ENCODE assay signal across 14 cellular contexts in the genomic region with DNA sequence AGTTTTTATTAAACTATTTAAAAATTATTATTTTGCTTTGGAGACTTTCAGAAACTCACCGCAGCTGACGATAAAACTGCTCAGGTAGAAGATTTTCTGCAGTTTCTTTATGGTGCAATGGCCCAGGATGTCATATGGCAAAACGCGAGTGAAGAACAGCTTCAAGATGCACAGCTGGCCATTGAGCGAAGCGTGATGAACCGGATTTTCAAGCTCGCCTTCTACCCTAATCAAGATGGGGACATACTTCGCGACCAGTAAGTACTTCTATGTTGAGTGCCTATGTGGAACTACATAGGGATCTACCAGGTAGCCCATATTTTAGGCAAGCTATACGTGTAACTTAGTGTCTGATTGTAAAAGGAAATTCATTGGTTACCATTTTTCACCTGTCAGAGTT.
A peak's percentile ranks its signal among the peaks of the same experiment; 100 is the strongest.
DNase-seq lines count a peak whose midpoint lies in the region; ATAC-seq lines count a peak whose summit lies in the region.
"Had no signal": no experiment of that assay in that cellular context is flagged by ENCODE, and none has a peak within 500 bp of the region (broad histone marks: within the 10 kb centered on the region; RNA-seq: fewer than 3 reads in every experiment).

No MANE protein-coding gene starts in this region.

- POLR2A ChIA-PET in activated CD4-positive, alpha-beta T cell treated with anti-CD3 and anti-CD28 coated beads for 36 hours (lab: Charles Lee): no interaction called here

- H3K27me3 Mint-ChIP-seq in activated CD4-positive, alpha-beta T cell treated with anti-CD3 and anti-CD28 coated beads for 36 hours: no peaks in the 10 kb centered on the region
- no peaks in the 10 kb centered on the region for H3K27me3 Mint-ChIP-seq in activated naive CD8-positive, alpha-beta T cell treated with anti-CD3 and anti-CD28 coated beads, Interleukin-2, amount 50 U/mL, for 24 hours
- H3K27me3 Mint-ChIP-seq in activated naive CD8-positive, alpha-beta T cell treated with anti-CD3 and anti-CD28 coated beads for 36 hours: no peaks in the 10 kb centered on the region
- H3K27me3 Mint-ChIP-seq: B cell; CD4-positive, CD25-positive, alpha-beta regulatory T cell had no signal

- DNase-seq in activated CD4-positive, alpha-beta T cell treated with anti-CD3 and anti-CD28 coated beads for 36 hours: no peak
- no peak for DNase-seq in activated CD4-positive, alpha-beta T cell treated with anti-CD3 and anti-CD28 coated beads, Interleukin-2, amount 50 U/mL, for 4 hours
- no peak for DNase-seq in activated naive CD8-positive, alpha-beta T cell treated with anti-CD3 and anti-CD28 coated beads, Interleukin-2, amount 50 U/mL, for 24 hours
- no peak for DNase-seq in activated naive CD8-positive, alpha-beta T cell treated with anti-CD3 and anti-CD28 coated beads for 36 hours
- no peak for DNase-seq in stimulated activated effector memory CD8-positive, alpha-beta T cell treated with anti-CD3 and anti-CD28 coated beads, Interleukin-12 subunit alpha, Interleukin-12 subunit beta, amount 100 ng/mL, for 72 hours (ENCODE audit: low spot score in 2 of 2)
- DNase-seq in amniotic stem cell (lab: John Stamatoyannopoulos, UW): no peak
- DNase-seq: Caco-2; CD4-positive, CD25-positive, alpha-beta regulatory T cell; CD8-positive, alpha-beta T cell; DMS153; DND-41; GOT3; HFFc6 had no signal

- no peak overlapping the region for H3K4me3 Mint-ChIP-seq in activated CD4-positive, alpha-beta T cell treated with anti-CD3 and anti-CD28 coated beads for 36 hours
- H3K4me3 Mint-ChIP-seq in activated naive CD8-positive, alpha-beta T cell treated with anti-CD3 and anti-CD28 coated beads, Interleukin-2, amount 50 U/mL, for 24 hours: no peak overlapping the region
- no peak overlapping the region for H3K4me3 Mint-ChIP-seq in activated naive CD8-positive, alpha-beta T cell treated with anti-CD3 and anti-CD28 coated beads for 36 hours
- H3K4me3 Mint-ChIP-seq in stimulated activated effector memory CD8-positive, alpha-beta T cell treated with anti-CD3 and anti-CD28 coated beads, Interleukin-12 subunit alpha, Interleukin-12 subunit beta, amount 100 ng/mL, for 72 hours: no peak overlapping the region
- H3K4me3 Mint-ChIP-seq: B cell; CD4-positive, CD25-positive, alpha-beta regulatory T cell; CD8-positive, alpha-beta T cell; HFFc6 had no signal

- intact Hi-C loops in activated CD4-positive, alpha-beta T cell treated with anti-CD3 and anti-CD28 coated beads for 36 hours (cut with DNase I, micrococcal nuclease): no loop called here

- peaks cover 2% of the 10 kb centered on the region for H3K9me3 Mint-ChIP-seq in activated CD4-positive, alpha-beta T cell treated with anti-CD3 and anti-CD28 coated beads for 36 hours (ENCODE audit: low read depth)
- H3K9me3 Mint-ChIP-seq in activated naive CD8-positive, alpha-beta T cell treated with anti-CD3 and anti-CD28 coated beads, Interleukin-2, amount 50 U/mL, for 24 hours: no peaks in the 10 kb centered on the region
- peaks cover 5% of the 10 kb centered on the region for H3K9me3 Mint-ChIP-seq in activated naive CD8-positive, alpha-beta T cell treated with anti-CD3 and anti-CD28 coated beads for 36 hours
- H3K9me3 Mint-ChIP-seq in stimulated activated effector memory CD8-positive, alpha-beta T cell treated with anti-CD3 and anti-CD28 coated beads, Interleukin-12 subunit alpha, Interleukin-12 subunit beta, amount 100 ng/mL, for 72 hours: no peaks in the 10 kb centered on the region
- H3K9me3 Mint-ChIP-seq: CD4-positive, CD25-positive, alpha-beta regulatory T cell; CD8-positive, alpha-beta T cell had no signal

- H3K36me3 Mint-ChIP-seq in activated CD4-positive, alpha-beta T cell treated with anti-CD3 and anti-CD28 coated beads for 36 hours (ENCODE audit: low read depth): peaks cover 27% of the 10 kb centered on the region
- H3K36me3 Mint-ChIP-seq in activated naive CD8-positive, alpha-beta T cell treated with anti-CD3 and anti-CD28 coated beads, Interleukin-2, amount 50 U/mL, for 24 hours (ENCODE audit: low read depth): peaks cover 52% of the 10 kb centered on the region
- H3K36me3 Mint-ChIP-seq in activated naive CD8-positive, alpha-beta T cell treated with anti-CD3 and anti-CD28 coated beads for 36 hours: peaks cover 28% of the 10 kb centered on the region
- peaks cover 98% of the 10 kb centered on the region for H3K36me3 Mint-ChIP-seq in stimulated activated effector memory CD8-positive, alpha-beta T cell treated with anti-CD3 and anti-CD28 coated beads, Interleukin-12 subunit alpha, Interleukin-12 subunit beta, amount 100 ng/mL, for 72 hours

- peaks cover 8% of the 10 kb centered on the region for H3K4me1 Mint-ChIP-seq in activated CD4-positive, alpha-beta T cell treated with anti-CD3 and anti-CD28 coated beads for 36 hours
- peaks cover 9% of the 10 kb centered on the region for H3K4me1 Mint-ChIP-seq in activated naive CD8-positive, alpha-beta T cell treated with anti-CD3 and anti-CD28 coated beads, Interleukin-2, amount 50 U/mL, for 24 hours
- peaks cover 5% of the 10 kb centered on the region for H3K4me1 Mint-ChIP-seq in activated naive CD8-positive, alpha-beta T cell treated with anti-CD3 and anti-CD28 coated beads for 36 hours
- peaks cover 7% of the 10 kb centered on the region for H3K4me1 Mint-ChIP-seq in stimulated activated effector memory CD8-positive, alpha-beta T cell treated with anti-CD3 and anti-CD28 coated beads, Interleukin-12 subunit alpha, Interleukin-12 subunit beta, amount 100 ng/mL, for 72 hours
- H3K4me1 Mint-ChIP-seq: B cell had no signal

- ATAC-seq in activated CD4-positive, alpha-beta T cell treated with anti-CD3 and anti-CD28 coated beads for 36 hours: no peak
- no peak for ATAC-seq in activated naive CD8-positive, alpha-beta T cell treated with anti-CD3 and anti-CD28 coated beads, Interleukin-2, amount 50 U/mL, for 24 hours
- ATAC-seq in stimulated activated effector memory CD8-positive, alpha-beta T cell treated with anti-CD3 and anti-CD28 coated beads, Interleukin-12 subunit alpha, Interleukin-12 subunit beta, amount 100 ng/mL, for 72 hours: no peak
- ATAC-seq: CD8-positive, alpha-beta T cell had no signal

- peak overlapping the region; percentile 43 for H3K27ac Mint-ChIP-seq in activated CD4-positive, alpha-beta T cell treated with anti-CD3 and anti-CD28 coated beads for 36 hours
- peak overlapping the region; percentile 33 for H3K27ac Mint-ChIP-seq in activated naive CD8-positive, alpha-beta T cell treated with anti-CD3 and anti-CD28 coated beads, Interleukin-2, amount 50 U/mL, for 24 hours
- H3K27ac Mint-ChIP-seq in activated naive CD8-positive, alpha-beta T cell treated with anti-CD3 and anti-CD28 coated beads for 36 hours: no peak overlapping the region
- H3K27ac Mint-ChIP-seq in stimulated activated effector memory CD8-positive, alpha-beta T cell treated with anti-CD3 and anti-CD28 coated beads, Interleukin-12 subunit alpha, Interleukin-12 subunit beta, amount 100 ng/mL, for 72 hours: peak overlapping the region; percentile 72
- H3K27ac Mint-ChIP-seq: B cell; CD4-positive, CD25-positive, alpha-beta regulatory T cell; CD8-positive, alpha-beta T cell; HFFc6 had no signal

- CTCF ChIA-PET in activated CD4-positive, alpha-beta T cell treated with anti-CD3 and anti-CD28 coated beads for 36 hours (lab: Charles Lee): interaction anchor here (0.6 to 1.4 kb wide), 4 partner anchors 11 to 52 kb away, joined by 3 to 5 read pairs (median 4); no protein-coding TSS in a partner anchor
